Comparison of ENCODE assay signal across 8 cellular contexts in the genomic region with DNA sequence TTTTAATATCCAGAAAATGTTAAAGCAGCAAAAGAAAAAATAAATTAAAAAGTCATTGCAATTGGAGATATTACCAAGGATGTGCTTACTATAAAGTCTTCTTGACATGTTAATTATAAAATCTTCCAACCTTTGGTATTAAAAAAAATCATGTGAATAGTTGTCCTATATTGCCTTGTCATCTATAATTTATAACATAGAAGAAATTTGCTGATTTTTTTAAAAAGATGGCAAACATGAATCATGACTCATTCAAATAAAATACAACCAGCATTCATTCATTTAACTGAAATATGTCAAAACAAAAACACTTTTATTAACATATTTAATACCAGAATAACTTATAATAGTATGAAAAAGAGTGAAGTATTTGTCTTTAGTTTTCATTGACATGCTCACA.
"Had no signal": no experiment of that assay in that cellular context is flagged by ENCODE, and none has a peak within 500 bp of the region (broad histone marks: within the 10 kb centered on the region; RNA-seq: fewer than 3 reads in every experiment).

No MANE protein-coding gene starts in this region.

- H3K27ac ChIP-seq: GM23248, HL-60 had no signal

- H3K36me3 ChIP-seq: HAP-1 had no signal

- H3K9me3 ChIP-seq: HAP-1 had no signal

- DNase-seq: GM23248, GOT3, H7, HFFc6, KG1 had no signal

- H3K4me3 ChIP-seq: GM23248, HAP-1 had no signal

- H2AFZ ChIP-seq: GM23248 had no signal

- H3K9ac ChIP-seq: GM23248 had no signal

- ATAC-seq: HCT116 had no signal
